Comparison of ENCODE assay signal across 17 cellular contexts in the genomic region with DNA sequence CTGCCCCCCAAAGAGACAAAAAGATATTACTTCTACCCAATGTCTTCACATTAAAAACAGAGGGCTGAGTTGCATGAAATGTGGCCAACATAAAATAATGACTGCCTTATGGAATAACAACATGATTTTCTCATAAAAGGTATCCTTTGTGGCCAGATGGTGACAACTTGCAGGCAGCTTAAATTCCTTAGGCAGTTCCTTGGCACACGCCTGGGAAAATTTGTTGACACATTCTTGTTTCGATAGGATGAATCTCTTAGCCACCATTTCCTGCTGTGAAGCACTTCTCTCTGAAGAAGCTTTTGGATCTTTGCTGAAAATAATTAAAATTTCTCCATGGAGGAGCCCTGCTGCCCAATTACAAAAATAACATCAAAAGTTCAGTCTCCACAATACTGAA.
DNase-seq lines count a peak whose midpoint lies in the region; ATAC-seq, FAIRE-seq and TF ChIP-seq lines count a peak whose summit lies in the region.
"Had no signal": no experiment of that assay in that cellular context is flagged by ENCODE, and none has a peak within 500 bp of the region (broad histone marks: within the 10 kb centered on the region; RNA-seq: fewer than 3 reads in every experiment).

No MANE protein-coding gene starts in this region.

- H3K27me3 ChIP-seq in astrocyte (ENCODE audit: insufficient read depth, low read length) = no peaks in the 10 kb centered on the region
- H3K27me3 ChIP-seq in transverse colon = no peaks in the 10 kb centered on the region

- ATAC-seq in GM18870 (IDR thresholded peaks at IDR 0.05; ENCODE audit: unreplicated experiment) = no peak
- ATAC-seq: CD8-positive, alpha-beta T cell; T-helper 17 cell had no signal

- H3K4me1 Mint-ChIP-seq in astrocyte (ENCODE audit: low read depth, unreplicated experiment) = peaks cover 16% of the 10 kb centered on the region
- H3K4me1 Mint-ChIP-seq: central memory CD8-positive, alpha-beta T cell had no signal

- no peaks in the 10 kb centered on the region for H3K79me2 ChIP-seq in astrocyte (ENCODE audit: insufficient read depth, low read length)

- H3K27ac ChIP-seq in astrocyte (ENCODE audit: low read depth, low read length) = no peak overlapping the region
- H3K27ac ChIP-seq in transverse colon = peak overlapping the region in 3 of 4 donors; percentile 11 to 42 (median 16)
- H3K27ac ChIP-seq: 22Rv1 had no signal

- peaks cover 15% of the 10 kb centered on the region for H3K4me1 ChIP-seq in astrocyte (ENCODE audit: insufficient read depth, low read length)
- peaks cover 0 to 8% (median 3%) of the 10 kb centered on the region in 4 donors for H3K4me1 ChIP-seq in transverse colon

- intact Hi-C loops in transverse colon (cut with DNase I; ENCODE audit: low total_unique reads) = loop anchor here (5.0 kb wide), 1 partner anchor 236 kb away; no protein-coding TSS in a partner anchor

- no peak for TF ChIP-seq EP300 in transverse colon (IDR thresholded peaks at IDR 0.05; ENCODE audit: low read depth)

- DNase-seq in NCI-H2171 treated with DMSO at 0.1 percent for 48 hours (lab: John Stamatoyannopoulos, UW) = peak; percentile 8
- DNase-seq in NCI-H2171 (lab: John Stamatoyannopoulos, UW) = no peak
- DNase-seq in astrocyte (ENCODE audit: low read depth) = peak; percentile 55
- peak; percentile 45 for DNase-seq in fibroblast of villous mesenchyme (ENCODE audit: low read depth)
- no peak for DNase-seq in transverse colon
- DNase-seq in glomerular visceral epithelial cell (ENCODE audit: extremely low spot score) = no peak
- DNase-seq in activated naive CD4-positive, alpha-beta T cell (lab: John Stamatoyannopoulos, UW) = no peak
- DNase-seq: activated naive CD4-positive, alpha-beta T cell treated with anti-CD3 and anti-CD28 coated beads, Interleukin-2, amount 50 U/mL, for 16 hours; CD8-positive, alpha-beta T cell; GDM1; NCI-H2029; NCI-H82; stimulated activated CD4-positive, alpha-beta T cell treated with anti-CD3 and anti-CD28 coated beads, Interleukin-2, amount 100 ng/mL, for 24 hours; T-helper 17 cell had no signal

- H3K4me3 ChIP-seq in astrocyte (ENCODE audit: insufficient read depth, low read depth, low read length) (no peak overlapping the region), fibroblast of villous mesenchyme (ENCODE audit: low read depth, low read length) (no peak overlapping the region), transverse colon (no peak overlapping the region)

- H3K9me3 Mint-ChIP-seq in astrocyte (ENCODE audit: unreplicated experiment) = peaks cover 9% of the 10 kb centered on the region
- H3K9me3 Mint-ChIP-seq: central memory CD8-positive, alpha-beta T cell had no signal

- in situ Hi-C loops in transverse colon (cut with MboI; ENCODE audit: low pct_ligation_motif_present in 1 of 4, low pct_unique_long_range_greater_than_20kb in 1 of 4, low sequenced_read_pairs in 3 of 4) = loop anchor here in 2 of 4 donors (5.0 to 10.0 kb wide), 2 partner anchors 236 to 238 kb away; no protein-coding TSS in a partner anchor

- no peak for TF ChIP-seq POLR2A in transverse colon (IDR thresholded peaks at IDR 0.05)

- H3K4me2 ChIP-seq in astrocyte (ENCODE audit: low read length) = no peak overlapping the region

- peaks cover 7% of the 10 kb centered on the region for H3K9me3 ChIP-seq in astrocyte (ENCODE audit: insufficient read depth, low read depth, low read length)
- peaks cover 0 to 8% of the 10 kb centered on the region in 2 donors for H3K9me3 ChIP-seq in transverse colon

- no peaks in the 10 kb centered on the region for H3K36me3 Mint-ChIP-seq in astrocyte (ENCODE audit: low read depth, unreplicated experiment)
- H3K36me3 Mint-ChIP-seq: CD8-positive, alpha-beta T cell had no signal

- 38 to 44% methylated on average over 2 of the region's 2 CpGs for WGBS in transverse colon (ENCODE audit: low coverage in 1 of 2), 2 donors

- no peak for TF ChIP-seq CTCF in astrocyte (IDR thresholded peaks at IDR 0.05; ENCODE audit: insufficient read depth, low read depth, low read length)
- no peak for TF ChIP-seq CTCF in fibroblast of villous mesenchyme (IDR thresholded peaks at IDR 0.05; ENCODE audit: insufficient read depth, low read depth, low read length)
- no peak for TF ChIP-seq CTCF in transverse colon (IDR thresholded peaks at IDR 0.05)

- H3K4me3 Mint-ChIP-seq in astrocyte (ENCODE audit: unreplicated experiment) = no peak overlapping the region
- H3K4me3 Mint-ChIP-seq: CD8-positive, alpha-beta T cell; central memory CD8-positive, alpha-beta T cell; T-helper 17 cell had no signal

- H3K27ac Mint-ChIP-seq in astrocyte (ENCODE audit: unreplicated experiment) = no peak overlapping the region
- H3K27ac Mint-ChIP-seq: CD8-positive, alpha-beta T cell; T-helper 17 cell had no signal

- H3K36me3 ChIP-seq in astrocyte (ENCODE audit: insufficient read depth, low read length) = no peaks in the 10 kb centered on the region
- H3K36me3 ChIP-seq in transverse colon = no peaks in the 10 kb centered on the region

- no peak overlapping the region for H3K9ac ChIP-seq in astrocyte (ENCODE audit: low read length)

- peak; percentile 94 for FAIRE-seq in astrocyte (lab: Jason Lieb, UNC)

- H4K20me1 ChIP-seq in astrocyte (ENCODE audit: insufficient read depth, low read length) = no peaks in the 10 kb centered on the region

- no peaks in the 10 kb centered on the region for H3K27me3 Mint-ChIP-seq in astrocyte (ENCODE audit: low read depth, unreplicated experiment)
- H3K27me3 Mint-ChIP-seq: central memory CD8-positive, alpha-beta T cell; T-helper 17 cell had no signal

- no peak overlapping the region for H2AFZ ChIP-seq in astrocyte (ENCODE audit: low read depth, low read length)

Comparison
In these comparisons a context has a peak if more than half of its experiments do, and no peak if none do; other contexts are left out.
1. DNase-seq: peak in NCI-H2171 treated with DMSO at 0.1 percent for 48 hours (single experiment), astrocyte (single experiment) and fibroblast of villous mesenchyme (single experiment); none in NCI-H2171 (single experiment), transverse colon (single experiment), glomerular visceral epithelial cell (single experiment) and activated naive CD4-positive, alpha-beta T cell (0 of 4).